Comparison of ENCODE assay signal across 1 cellular context in the genomic region with DNA sequence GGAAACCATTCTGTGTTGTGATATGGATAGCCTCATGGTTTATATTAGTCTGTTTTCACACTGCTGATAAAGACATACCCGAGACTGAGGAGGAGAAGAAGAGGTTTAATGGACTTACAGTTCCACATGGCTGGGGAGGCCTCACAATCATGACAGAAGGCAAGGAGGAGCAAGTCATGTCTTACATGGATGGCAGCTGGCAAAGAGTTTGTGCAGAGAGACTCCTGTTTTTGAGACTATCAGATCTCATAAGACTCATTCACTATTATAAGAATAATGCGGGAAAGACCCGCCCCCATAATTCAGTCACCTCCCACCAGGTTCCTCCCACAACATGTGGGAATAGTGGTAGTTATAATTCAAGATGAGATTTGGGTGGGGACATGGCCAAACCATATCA.
A peak's percentile ranks its signal among the peaks of the same experiment; 100 is the strongest.
TF ChIP-seq lines count a peak whose summit lies in the region.

No MANE protein-coding gene starts in this region.

TF ChIP-seq in HepG2, 621 proteins besides CTCF, POLR2A, EP300 and RAD21:
- TF ChIP-seq ZNF431 (CRISPR knock-in tag; IDR thresholded peaks at IDR 0.05; ENCODE audit: borderline replicate concordance, low read depth) = peak; percentile 84; the same call in 1 of the 2 replicates
